In the genomic region with DNA sequence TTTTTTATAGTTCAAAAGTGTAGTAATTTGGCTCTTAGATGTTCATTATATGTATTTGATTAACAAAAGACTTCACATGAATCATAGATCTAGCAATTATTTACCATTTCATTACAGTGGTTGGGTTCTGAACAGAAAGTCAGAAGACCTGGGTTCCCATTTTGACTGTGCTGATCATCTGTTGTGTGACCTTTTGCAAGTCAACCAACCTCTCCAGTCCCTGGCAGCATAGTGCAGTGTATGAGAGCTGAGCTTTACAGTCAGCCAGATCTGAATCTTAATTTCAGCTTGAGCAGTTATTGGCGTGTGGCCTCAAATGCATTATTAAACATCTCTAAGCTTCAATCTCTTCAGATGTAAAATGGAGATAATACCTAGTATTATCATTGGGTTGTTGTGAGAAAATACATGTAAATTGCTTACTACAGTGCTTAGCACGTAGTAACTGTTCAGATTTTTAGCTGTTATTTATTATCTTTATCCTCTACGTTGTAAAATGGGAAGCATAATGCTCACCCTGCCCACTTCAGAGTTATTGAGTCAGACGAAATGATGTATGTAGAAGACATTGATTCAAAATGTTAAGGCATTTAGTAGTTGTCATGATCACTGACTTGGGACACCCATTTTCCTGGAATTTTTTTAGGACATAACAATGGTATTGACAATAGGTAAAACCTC, we compare ENCODE assay signal across 8 cellular contexts.
DNase-seq lines count a peak whose midpoint lies in the region; ATAC-seq and TF ChIP-seq lines count a peak whose summit lies in the region.

No MANE protein-coding gene starts in this region.

- intact Hi-C loops in activated naive CD4-positive, alpha-beta T cell treated with anti-CD3 and anti-CD28 coated beads for 36 hours (cut with micrococcal nuclease): loop anchor here (1.0 to 2.0 kb wide), 8 partner anchors 12 to 204 kb away; no protein-coding TSS in a partner anchor
- intact Hi-C loops in natural killer cell (cut with micrococcal nuclease): no loop called here

- no peaks in the 10 kb centered on the region for H3K9me3 Mint-ChIP-seq in activated naive CD4-positive, alpha-beta T cell treated with anti-CD3 and anti-CD28 coated beads for 36 hours
- no peaks in the 10 kb centered on the region for H3K9me3 Mint-ChIP-seq in natural killer cell

- peak; percentile 83 for DNase-seq in activated naive CD4-positive, alpha-beta T cell treated with anti-CD3 and anti-CD28 coated beads for 36 hours
- DNase-seq in natural killer cell (peak; percentile 53), HPDE6-E6E7 (ENCODE audit: extremely low spot score) (no peak), NCI-H1930 (lab: John Stamatoyannopoulos, UW) (no peak), HUDEP-2 (lab: John Stamatoyannopoulos, UW; ENCODE audit: unreplicated experiment in 76 of 76) (no peak)

- H3K9ac ChIP-seq in BLaER1: peak overlapping the region; percentile 81

- H3K27ac Mint-ChIP-seq in activated naive CD4-positive, alpha-beta T cell treated with anti-CD3 and anti-CD28 coated beads for 36 hours: peak overlapping the region; percentile 99
- H3K27ac Mint-ChIP-seq in natural killer cell: peak overlapping the region; percentile 99 to 100

- H3K27me3 ChIP-seq in BLaER1: no peaks in the 10 kb centered on the region

- TF ChIP-seq CTCF in natural killer cell (IDR thresholded peaks at IDR 0.05): no peak

- CTCF ChIA-PET in activated naive CD4-positive, alpha-beta T cell treated with anti-CD3 and anti-CD28 coated beads for 36 hours (lab: Charles Lee): interaction anchor here (0.8 to 4.7 kb wide), 8 partner anchors 10 to 362 kb away, joined by 3 to 31 read pairs (median 3); no protein-coding TSS in a partner anchor

- H3K4me1 ChIP-seq in BLaER1: peaks cover 62% of the 10 kb centered on the region

- peaks cover 21% of the 10 kb centered on the region for H3K36me3 Mint-ChIP-seq in activated naive CD4-positive, alpha-beta T cell treated with anti-CD3 and anti-CD28 coated beads for 36 hours (ENCODE audit: low read depth)
- H3K36me3 Mint-ChIP-seq in natural killer cell: peaks cover 11% of the 10 kb centered on the region

- peak overlapping the region; percentile 85 for H3K4me2 ChIP-seq in BLaER1

- peaks cover 53% of the 10 kb centered on the region for H3K36me3 ChIP-seq in BLaER1

- H3K4me3 Mint-ChIP-seq in activated naive CD4-positive, alpha-beta T cell treated with anti-CD3 and anti-CD28 coated beads for 36 hours: peak overlapping the region; percentile 84
- peak overlapping the region; percentile 99 for H3K4me3 Mint-ChIP-seq in natural killer cell

- H3K27me3 Mint-ChIP-seq in activated naive CD4-positive, alpha-beta T cell treated with anti-CD3 and anti-CD28 coated beads for 36 hours (ENCODE audit: low read depth): no peaks in the 10 kb centered on the region
- no peaks in the 10 kb centered on the region for H3K27me3 Mint-ChIP-seq in natural killer cell (ENCODE audit: low read depth in 2 of 2)

- H3K27ac ChIP-seq in BLaER1: peak overlapping the region; percentile 84

- H3K4me1 Mint-ChIP-seq in activated naive CD4-positive, alpha-beta T cell treated with anti-CD3 and anti-CD28 coated beads for 36 hours (ENCODE audit: low read depth): peaks cover 85% of the 10 kb centered on the region
- H3K4me1 Mint-ChIP-seq in natural killer cell: peaks cover 68 to 71% of the 10 kb centered on the region in 2 donors

- no peaks in the 10 kb centered on the region for H3K9me3 ChIP-seq in BLaER1

- H3K4me3 ChIP-seq in BLaER1: peak overlapping the region; percentile 67

- peak; percentile 51 for ATAC-seq in GM19328 (IDR thresholded peaks at IDR 0.05; ENCODE audit: unreplicated experiment)
- peak; percentile 53 for ATAC-seq in HG03432 (IDR thresholded peaks at IDR 0.05; ENCODE audit: unreplicated experiment)
- peak; percentile 27 to 42 (median 30) for ATAC-seq in natural killer cell

- H4K20me1 ChIP-seq in BLaER1: no peaks in the 10 kb centered on the region

Comparison
In these comparisons a context has a peak if more than half of its experiments do, and no peak if none do; other contexts are left out.
1. DNase-seq: peak in activated naive CD4-positive, alpha-beta T cell treated with anti-CD3 and anti-CD28 coated beads for 36 hours (single experiment) and natural killer cell (single experiment); none in HPDE6-E6E7 (single experiment), NCI-H1930 (0 of 2) and HUDEP-2 (0 of 76).
2. Peak in every context shown above with its lines, with median percentiles within 50 percentile points of each other: ATAC-seq.